ENCODE assay signal across 20 cellular contexts in genomic region chr10:94777886-94778458, GRCh38. TPM values are rescaled to one million over a fixed set of nuclear protein-coding genes. Genes with fewer than 3 reads are reported as not detected.
"Had no signal": no experiment of that assay in that cellular context is flagged by ENCODE, and none has a peak within 500 bp of the region (broad histone marks: within the 10 kb centered on the region; RNA-seq: fewer than 3 reads in every experiment).

No MANE protein-coding gene starts in this region.

- H3K27ac ChIP-seq: coronary artery, heart right ventricle, left ventricle myocardium inferior, neutrophil, psoas muscle had no signal

- H3K27ac Mint-ChIP-seq: naive thymus-derived CD4-positive, alpha-beta T cell had no signal

- H3K4me3 ChIP-seq: coronary artery, heart right ventricle, left ventricle myocardium inferior, lung, psoas muscle, smooth muscle cell had no signal

- H3K36me3 ChIP-seq: heart right ventricle, left ventricle myocardium inferior, neutrophil had no signal

- H3K4me1 Mint-ChIP-seq: naive thymus-derived CD4-positive, alpha-beta T cell had no signal

- H3K9me3 ChIP-seq: neutrophil had no signal

- DNase-seq: effector CD8-positive, alpha-beta T cell; foreskin melanocyte; heart right ventricle; islet precursor cell; left ventricle myocardium inferior; mesenchymal stem cell; midbrain; naive thymus-derived CD4-positive, alpha-beta T cell; psoas muscle; stimulated activated CD4-positive, alpha-beta T cell treated with anti-CD3 and anti-CD28 coated beads, Interleukin-2, amount 100 ng/mL, for 48 hours; stimulated activated naive CD4-positive, alpha-beta T cell treated with Interleukin-2 at 50 U/mL for 16 hours; trophoblast cell had no signal

- H3K4me3 Mint-ChIP-seq: naive thymus-derived CD4-positive, alpha-beta T cell had no signal

- H3K36me3 Mint-ChIP-seq: naive thymus-derived CD4-positive, alpha-beta T cell had no signal

- H3K4me1 ChIP-seq: psoas muscle had no signal

- H3K27me3 ChIP-seq: heart right ventricle, neutrophil had no signal

RNA-seq across cellular contexts. Expression of gene CYP2C19, which starts 15.5 kb away (rescaled TPM):
- total RNA-seq: dermis microvascular lymphatic vessel endothelial cell; glomerular endothelial cell; heart right ventricle; left ventricle myocardium inferior; naive thymus-derived CD4-positive, alpha-beta T cell; osteoblast; urinary bladder had no signal
- polyA plus RNA-seq: heart right ventricle; lung; naive thymus-derived CD4-positive, alpha-beta T cell had no signal
